In genomic region chrX:86047174-86047991, GRCh38 we compare ENCODE assay signal across 8 cellular contexts. TPM values are rescaled to one million over a fixed set of nuclear protein-coding genes. Genes with fewer than 3 reads are reported as not detected.
DNase-seq lines count a peak whose midpoint lies in the region; ATAC-seq and TF ChIP-seq lines count a peak whose summit lies in the region.

CHM (minus strand) TSS chrX:86047558; CDS start chrX:86047532, 26 bp downstream.

- H3K9me3 ChIP-seq in PC-9 (ENCODE audit: insufficient read depth, low read depth) (no peaks in the 10 kb centered on the region), left ventricle myocardium inferior (replicated peaks) (no peaks in the 10 kb centered on the region)

- H3K27me3 ChIP-seq in GM06990 (replicated peaks; ENCODE audit: control insufficient read depth, insufficient read depth, low read length) (no peaks in the 10 kb centered on the region), PC-9 (ENCODE audit: insufficient read depth, low read depth) (no peaks in the 10 kb centered on the region), left ventricle myocardium inferior (ENCODE audit: low read depth) (no peaks in the 10 kb centered on the region), rectal smooth muscle tissue (ENCODE audit: control insufficient read depth, insufficient read depth, low read length) (no peaks in the 10 kb centered on the region)

- POLR2A ChIA-PET in PC-9 (lab: Charles Lee; ENCODE audit: unreplicated experiment), result no interaction called here
- POLR2A ChIA-PET in activated naive CD8-positive, alpha-beta T cell treated with anti-CD3 and anti-CD28 coated beads, Interleukin-2, amount 10 ng/mL, durations not matched to agents 7 days and 5 days (lab: Charles Lee), result no interaction called here

- H3K4me3 ChIP-seq in GM06990 (replicated peaks; ENCODE audit: low read depth, low read length), result peak within 1 kb of the TSS; percentile 66
- peak within 1 kb of the TSS; percentile 70 for H3K4me3 ChIP-seq in PC-9
- peak within 1 kb of the TSS; percentile 77 for H3K4me3 ChIP-seq in left ventricle myocardium inferior
- H3K4me3 ChIP-seq in rectal smooth muscle tissue (ENCODE audit: low read length), result peak within 1 kb of the TSS; percentile 72

- H3K36me3 ChIP-seq in GM06990 (ENCODE audit: control insufficient read depth, insufficient read depth, low read length) (no peaks in the 10 kb centered on the region), PC-9 (ENCODE audit: low read depth) (no peaks in the 10 kb centered on the region), left ventricle myocardium inferior (no peaks in the 10 kb centered on the region), rectal smooth muscle tissue (ENCODE audit: control insufficient read depth, insufficient read depth, low read length) (no peaks in the 10 kb centered on the region)

- peaks cover 5% of the 10 kb centered on the region for H3K4me1 Mint-ChIP-seq in HFFc6 (ENCODE audit: low read depth)
- H3K4me1 Mint-ChIP-seq in activated naive CD8-positive, alpha-beta T cell treated with anti-CD3 and anti-CD28 coated beads, Interleukin-2, amount 10 ng/mL, durations not matched to agents 7 days and 5 days, result peaks cover 3% of the 10 kb centered on the region

- ATAC-seq in activated naive CD8-positive, alpha-beta T cell treated with anti-CD3 and anti-CD28 coated beads, Interleukin-2, amount 10 ng/mL, durations not matched to agents 7 days and 5 days (ENCODE audit: low read depth), result peak; percentile 95

- peak within 1 kb of the TSS; percentile 91 for H2AFZ ChIP-seq in PC-9

- no peaks in the 10 kb centered on the region for H3K27me3 Mint-ChIP-seq in HFFc6 (ENCODE audit: insufficient read depth)
- peaks cover 5% of the 10 kb centered on the region for H3K27me3 Mint-ChIP-seq in activated naive CD8-positive, alpha-beta T cell treated with anti-CD3 and anti-CD28 coated beads, Interleukin-2, amount 10 ng/mL, durations not matched to agents 7 days and 5 days

- peak within 1 kb of the TSS; percentile 76 for H3K27ac ChIP-seq in PC-9
- H3K27ac ChIP-seq in left ventricle myocardium inferior (replicated peaks), result peak within 1 kb of the TSS; percentile 82
- H3K27ac ChIP-seq in rectal smooth muscle tissue (ENCODE audit: low read depth, low read length), result peak within 1 kb of the TSS; percentile 83

- CTCF ChIA-PET in PC-9 (lab: Charles Lee), result no interaction called here

- peak within 1 kb of the TSS; percentile 93 for H3K4me2 ChIP-seq in PC-9

- peak within 1 kb of the TSS; percentile 54 for H3K9ac ChIP-seq in rectal smooth muscle tissue (ENCODE audit: low read length)

- no peaks in the 10 kb centered on the region for H3K9me2 ChIP-seq in PC-9 (ENCODE audit: insufficient read depth)

- intact Hi-C loops in PC-9 (cut with micrococcal nuclease; ENCODE audit: unreplicated experiment) (no loop called here), left ventricle myocardium inferior (cut with micrococcal nuclease) (no loop called here)

- no peaks in the 10 kb centered on the region for H3K36me3 Mint-ChIP-seq in HFFc6 (ENCODE audit: low read depth)
- peaks cover 1% of the 10 kb centered on the region for H3K36me3 Mint-ChIP-seq in activated naive CD8-positive, alpha-beta T cell treated with anti-CD3 and anti-CD28 coated beads, Interleukin-2, amount 10 ng/mL, durations not matched to agents 7 days and 5 days

- peak; percentile 59 for DNase-seq in GM06990 (ENCODE audit: extremely low read depth, insufficient read length)
- DNase-seq in HFFc6, result peak; percentile 77
- DNase-seq in PC-9, result peak; percentile 45 to 73
- peak; percentile 49 for DNase-seq in activated naive CD8-positive, alpha-beta T cell treated with anti-CD3 and anti-CD28 coated beads, Interleukin-2, amount 10 ng/mL, durations not matched to agents 7 days and 5 days
- DNase-seq in left ventricle myocardium inferior, result peak; percentile 19
- DNase-seq in Kasumi-1 (lab: John Stamatoyannopoulos, UW), result no peak
- DNase-seq in NK-92 treated with Interleukin-12 subunit alpha and Interleukin-12 subunit beta, amount 100 ng/mL, for 24 hours (lab: John Stamatoyannopoulos, UW), result no peak

- H3K9me3 Mint-ChIP-seq in HFFc6, result no peaks in the 10 kb centered on the region
- no peaks in the 10 kb centered on the region for H3K9me3 Mint-ChIP-seq in activated naive CD8-positive, alpha-beta T cell treated with anti-CD3 and anti-CD28 coated beads, Interleukin-2, amount 10 ng/mL, durations not matched to agents 7 days and 5 days

- no peaks in the 10 kb centered on the region; the same call in 1 of the 2 replicates for H4K20me1 ChIP-seq in PC-9 (ENCODE audit: insufficient read depth)

- peaks cover 26% of the 10 kb centered on the region for H3K79me2 ChIP-seq in PC-9 (ENCODE audit: low read depth)

- BruUV-seq in PC-9 (replicated peaks; lab: Mats Ljungman, UMichigan), result no TSS peak

- no peak within 1 kb of the TSS for H3K4me3 Mint-ChIP-seq in HFFc6
- no peak within 1 kb of the TSS for H3K4me3 Mint-ChIP-seq in activated naive CD8-positive, alpha-beta T cell treated with anti-CD3 and anti-CD28 coated beads, Interleukin-2, amount 10 ng/mL, durations not matched to agents 7 days and 5 days

- H3K4me1 ChIP-seq in PC-9 (replicated peaks; ENCODE audit: insufficient read depth), result peaks cover 8% of the 10 kb centered on the region
- H3K4me1 ChIP-seq in left ventricle myocardium inferior, result peaks cover 15% of the 10 kb centered on the region
- H3K4me1 ChIP-seq in rectal smooth muscle tissue (ENCODE audit: control insufficient read depth, insufficient read depth, low read length), result no peaks in the 10 kb centered on the region

- TF ChIP-seq CTCF in GM06990 (IDR thresholded peaks at IDR 0.05; ENCODE audit: insufficient read depth, low read length, poor library complexity, severe bottlenecking), result no peak
- no peak for TF ChIP-seq CTCF in HFFc6 (IDR thresholded peaks at IDR 0.05)
- no peak for TF ChIP-seq CTCF in PC-9 (conservative IDR thresholded peaks at IDR 0.05)
- TF ChIP-seq CTCF in left ventricle myocardium inferior (IDR thresholded peaks at IDR 0.05; ENCODE audit: borderline replicate concordance), result no peak

- no peak within 1 kb of the TSS for H3K27ac Mint-ChIP-seq in HFFc6
- H3K27ac Mint-ChIP-seq in activated naive CD8-positive, alpha-beta T cell treated with anti-CD3 and anti-CD28 coated beads, Interleukin-2, amount 10 ng/mL, durations not matched to agents 7 days and 5 days, result no peak within 1 kb of the TSS

- H3F3A ChIP-seq in PC-9 (ENCODE audit: insufficient read depth, low read depth), result no peaks in the 10 kb centered on the region

RNA-seq across cellular contexts. Expression of gene CHM, which starts in this region (rescaled TPM):
- 10 to 100 TPM; 18.4 to 25.8 (median 21.5) TPM for total RNA-seq in HFFc6 (2021; fragmentation: NEBNext Ultra II Directional; extraction: Animal tissue kit (Norgen Biotek cat#: 25700))
- total RNA-seq in PC-9 (2021) (14.8 and 15.8 TPM in 2 replicates), left ventricle myocardium inferior (13.1 TPM)
- 10 to 100 TPM; 18.0 to 20.4 TPM for total RNA-seq in activated naive CD8-positive, alpha-beta T cell treated with anti-CD3 and anti-CD28 coated beads, Interleukin-2, amount 10 ng/mL, durations not matched to agents 7 days and 5 days

Comparison
In these comparisons a context has a peak if more than half of its experiments do, and no peak if none do; other contexts are left out.
1. DNase-seq: peak in GM06990 (single experiment), HFFc6 (single experiment), PC-9 (2 of 2), activated naive CD8-positive, alpha-beta T cell treated with anti-CD3 and anti-CD28 coated beads, Interleukin-2, amount 10 ng/mL, durations not matched to agents 7 days and 5 days (single experiment) and left ventricle myocardium inferior (single experiment); none in Kasumi-1 (0 of 2) and NK-92 treated with Interleukin-12 subunit alpha and Interleukin-12 subunit beta, amount 100 ng/mL, for 24 hours (single experiment).
2. Peak in every context shown above with its lines, with median percentiles within 50 percentile points of each other: H3K4me3 ChIP-seq and H3K27ac ChIP-seq.